In genomic region chr21:37257526-37257966, GRCh38 we compare ENCODE assay signal across 8 cellular contexts. TPM values are rescaled to one million over a fixed set of nuclear protein-coding genes. Genes with fewer than 3 reads are reported as not detected.
DNase-seq lines count a peak whose midpoint lies in the region; ATAC-seq, FAIRE-seq and TF ChIP-seq lines count a peak whose summit lies in the region.

No MANE protein-coding gene starts in this region.

- no peaks in the 10 kb centered on the region for H4K20me1 ChIP-seq in GM12878 (ENCODE audit: control insufficient read depth, insufficient read depth)

- H3K27ac ChIP-seq in GM12878 (ENCODE audit: control insufficient read depth, insufficient read depth), result peak overlapping the region; percentile 94

- in situ Hi-C loops in GM13977 (cut with MboI; ENCODE audit: low pct_unique_long_range_greater_than_20kb, low sequenced_read_pairs, unreplicated experiment), result no loop called here
- in situ Hi-C loops in GM12878 (cut with MboI), result loop anchor here (10.0 kb wide), 1 partner anchor 1007 kb away; no protein-coding TSS in a partner anchor

- H3K36me3 ChIP-seq in GM12878 (ENCODE audit: control insufficient read depth in 2 of 2, insufficient read depth in 2 of 2, low read length in 1 of 2), result 0 out of 4 replicates have a peak, but pooled peaks cover 0 to 3% of the 10 kb centered on the region in 2 experiments

- CTCF ChIA-PET in AG04449 (lab: Yijun Ruan, JAX), result interaction anchor here (0.9 kb wide), 1 partner anchor 9 kb away, joined by 4 read pairs; the partner anchor contains the start of gene VPS26C
- CTCF ChIA-PET in GM12878 (lab: Yijun Ruan, JAX), result interaction anchor here (0.8 to 2.3 kb wide), 5 partner anchors 9 to 156 kb away, joined by 3 to 5 read pairs (median 4); no protein-coding TSS in a partner anchor

- no TSS peak for BruUV-seq in GM12878 (replicated peaks; lab: Mats Ljungman, UMichigan)

- peak; percentile 43 for ATAC-seq in HG02938 (IDR thresholded peaks at IDR 0.05; ENCODE audit: unreplicated experiment)
- peak; percentile 66 for ATAC-seq in GM12878

- peak overlapping the region; percentile 61 for H3K4me3 ChIP-seq in AG04449 (ENCODE audit: low read depth, low read length)
- peak overlapping the region; percentile 73 for H3K4me3 ChIP-seq in GM12878

- no peak; the same call in 1 of the 2 replicates for TF ChIP-seq POLR2A in GM12878 (IDR thresholded peaks at IDR 0.05; ENCODE audit: low read depth, low read length)

- FAIRE-seq in GM12878 (lab: Jason Lieb, UNC), result no peak

- no peak for TF ChIP-seq RAD21 in GM12878 (IDR thresholded peaks at IDR 0.05; ENCODE audit: insufficient read depth, low read depth, low read length)

- POLR2A ChIA-PET in AG04449 (lab: Yijun Ruan, JAX) (interaction anchor here (1.2 kb wide), 1 partner anchor 10 kb away, joined by 4 read pairs; the partner anchor contains the start of gene VPS26C), GM12878 (lab: Charles Lee) (interaction anchor here (0.8 to 4.0 kb wide), 6 partner anchors 9 to 111 kb away, joined by 3 to 33 read pairs (median 7); partner anchors contain the start of genes DYRK1A and VPS26C)

- H3K9ac ChIP-seq in GM12878 (ENCODE audit: control insufficient read depth, insufficient read depth, low read length), result peak overlapping the region; percentile 83

- H3K79me2 ChIP-seq in GM12878 (ENCODE audit: control insufficient read depth, insufficient read depth, low read length), result peaks cover 36% of the 10 kb centered on the region

- H3K9me3 ChIP-seq in GM12878 (replicated peaks; ENCODE audit: control insufficient read depth, insufficient read depth, low read length), result no peaks in the 10 kb centered on the region

- H3K27me3 ChIP-seq in GM12878 (replicated peaks in 1 of 2; ENCODE audit: control insufficient read depth in 2 of 2, insufficient read depth in 2 of 2, low read length in 1 of 2), result no peaks in the 10 kb centered on the region

- DNase-seq in AG04449 (ENCODE audit: low read depth, low spot score), result no peak
- DNase-seq in GM13977 (ENCODE audit: low spot score), result peak; percentile 23
- DNase-seq in NCI-H774 (lab: John Stamatoyannopoulos, UW), result peak; percentile 58
- DNase-seq in GM12878 (ENCODE audit: low read depth, low spot score), result no peak
- peak; percentile 57 for DNase-seq in iPS-NIHi7 (ENCODE audit: extremely low spot score)
- DNase-seq in stimulated activated CD8-positive, alpha-beta memory T cell treated with anti-CD3 and anti-CD28 coated beads, Interleukin-4, amount 100 ng/mL, for 24 hours (ENCODE audit: low read depth), result peak; percentile 2
- DNase-seq in activated effector memory CD4-positive, alpha-beta T cell treated with anti-CD3 and anti-CD28 coated beads, Interleukin-2, amount 50 U/mL, for 16 hours, result no peak

- WGBS in GM12878 (ENCODE audit: insufficient coverage, insufficient replicate concordance, low lambda C conversion rate, missing lambda C conversion rate), result 0% methylated on average over 22 of the region's 22 CpGs

- H2AFZ ChIP-seq in GM12878 (ENCODE audit: control insufficient read depth, low read depth, low read length), result peak overlapping the region; percentile 78

- intact Hi-C loops in GM12878 (cut with micrococcal nuclease; ENCODE audit: unreplicated experiment), result loop anchor here (2.0 to 10.0 kb wide), 3 partner anchors 37 to 293 kb away; partner anchors contain the start of gene HLCS

- RAD21 ChIA-PET in GM12878 (lab: Charles Lee; ENCODE audit: unreplicated experiment), result interaction anchor here (0.6 to 5.5 kb wide), 8 partner anchors 10 to 291 kb away, joined by 3 to 34 read pairs (median 4); partner anchors contain the start of gene VPS26C

- H3K4me2 ChIP-seq in GM12878 (ENCODE audit: control insufficient read depth, insufficient read depth), result peak overlapping the region; percentile 100

- TF ChIP-seq EP300 in GM12878 (IDR thresholded peaks at IDR 0.05; ENCODE audit: borderline replicate concordance in 1 of 2, control insufficient read depth in 1 of 2, low read depth in 2 of 2, low read length in 2 of 2), result peak in 1 of 2 experiments; percentile 59; a peak in 1 of 4 replicates

- TF ChIP-seq CTCF in AG04449 (IDR thresholded peaks at IDR 0.05; ENCODE audit: insufficient read depth, low read length, missing control alignments), result no peak
- no peak for TF ChIP-seq CTCF in GM13977 (IDR thresholded peaks at IDR 0.05; ENCODE audit: extremely low read depth, insufficient read depth, missing control alignments)
- 0 out of 6 replicates have a peak, but pooled peaks of 1 of the 3 experiments have one; percentile 0 for TF ChIP-seq CTCF in GM12878 (IDR thresholded peaks at IDR 0.05 in 2 of 3, conservative IDR thresholded peaks at IDR 0.05 in 1 of 3; ENCODE audit: control insufficient read depth in 2 of 3, extremely low read depth in 1 of 3, insufficient read depth in 1 of 3, low read depth in 3 of 3, low read length in 3 of 3)

- H3K4me1 ChIP-seq in GM12878 (ENCODE audit: control insufficient read depth, insufficient read depth, low read length), result peaks cover 7% of the 10 kb centered on the region; the same call in 1 of the 2 replicates

- SMC1A ChIA-PET in GM12878 (lab: Charles Lee; ENCODE audit: uncharacterized antibody, unreplicated experiment), result interaction anchor here (0.7 to 5.5 kb wide), 10 partner anchors 9 to 91 kb away, joined by 3 to 34 read pairs (median 5); partner anchors contain the start of gene VPS26C

TF ChIP-seq in GM12878, 131 proteins besides CTCF, POLR2A, EP300 and RAD21 (continues in another document):
- TF ChIP-seq TCF7 (IDR thresholded peaks at IDR 0.05; ENCODE audit: borderline replicate concordance) (no peak), HCFC1 (IDR thresholded peaks at IDR 0.05; ENCODE audit: low read length) (no peak), USF2 (IDR thresholded peaks at IDR 0.05; ENCODE audit: borderline replicate concordance, low read depth, low read length) (no peak), EZH2 (IDR thresholded peaks at IDR 0.05; ENCODE audit: borderline replicate concordance, control insufficient read depth, low read depth, low read length) (no peak), MAX (IDR thresholded peaks at IDR 0.05; ENCODE audit: low read depth, low read length) (peak; percentile 5; the same call in 1 of the 2 replicates), ZNF592 (IDR thresholded peaks at IDR 0.05) (no peak), ATF7 (IDR thresholded peaks at IDR 0.05; ENCODE audit: low read depth) (no peak)

RNA-seq across cellular contexts. Expression of gene VPS26C, which starts 9.6 kb away (rescaled TPM):
- total RNA-seq in GM12878 (2013; cell fraction: nucleolus; rRNA removed), result 140 and 151 TPM in 2 replicates
- total RNA-seq in GM12878 (2014; rRNA removed) (58.1 and 64.9 TPM in 2 replicates), GM12878 (2014; rRNA removed; fragmentation: Illumina TruSeq; extraction: Trizol) (49.5 and 49.9 TPM in 2 replicates), GM12878 (2021) (42.9 and 47.9 TPM in 2 replicates)
- polyA plus RNA-seq in GM12878 (2011; ENCODE audit: low read depth), result 34.7 TPM
- polyA plus RNA-seq in GM12878 (2011; rRNA removed) (65.1 and 67.0 TPM in 2 replicates), GM12878 (2014; fragmentation: Illumina TruSeq; extraction: Trizol) (55.1 and 56.9 TPM in 2 replicates), GM12878 (2014; fragmentation: Nextera tagmentation; extraction: Ambion mirVana) (10 to 100 TPM; 36.8 to 39.6 TPM), GM12878 (2014; rRNA removed) (48.0 and 55.5 TPM in 2 replicates), GM12878 (2016; fragmentation: Nextera tagmentation; extraction: Ambion mirVana) (10 to 100 TPM; 32.5 to 41.5 TPM)
- 61.5 and 64.4 TPM in 2 replicates for polyA plus RNA-seq in GM12878 (2011; cell fraction: cytosol; rRNA removed)
- 39.2 and 43.9 TPM in 2 replicates for polyA plus RNA-seq in GM12878 (2011; cell fraction: nucleus; rRNA removed)
- polyA plus RNA-seq in GM12878 (2012), result 39.6 and 42.4 TPM in 2 replicates
- 50.7 and 54.3 TPM in 2 replicates for polyA minus RNA-seq in GM12878 (2011; rRNA and poly(A)+ RNA removed)
- 25.3 and 28.4 TPM in 2 replicates for polyA minus RNA-seq in GM12878 (2011; cell fraction: cytosol; rRNA and poly(A)+ RNA removed)
- 24.1 and 34.9 TPM in 2 replicates for polyA minus RNA-seq in GM12878 (2011; cell fraction: nucleus; rRNA and poly(A)+ RNA removed)

Comparison
In these comparisons a context has a peak if more than half of its experiments do, and no peak if none do; other contexts are left out.
1. DNase-seq: peak in GM13977 (single experiment), NCI-H774 (single experiment), iPS-NIHi7 (single experiment) and stimulated activated CD8-positive, alpha-beta memory T cell treated with anti-CD3 and anti-CD28 coated beads, Interleukin-4, amount 100 ng/mL, for 24 hours (single experiment); none in AG04449 (single experiment), GM12878 (single experiment) and activated effector memory CD4-positive, alpha-beta T cell treated with anti-CD3 and anti-CD28 coated beads, Interleukin-2, amount 50 U/mL, for 16 hours (single experiment).